In the genomic region with DNA sequence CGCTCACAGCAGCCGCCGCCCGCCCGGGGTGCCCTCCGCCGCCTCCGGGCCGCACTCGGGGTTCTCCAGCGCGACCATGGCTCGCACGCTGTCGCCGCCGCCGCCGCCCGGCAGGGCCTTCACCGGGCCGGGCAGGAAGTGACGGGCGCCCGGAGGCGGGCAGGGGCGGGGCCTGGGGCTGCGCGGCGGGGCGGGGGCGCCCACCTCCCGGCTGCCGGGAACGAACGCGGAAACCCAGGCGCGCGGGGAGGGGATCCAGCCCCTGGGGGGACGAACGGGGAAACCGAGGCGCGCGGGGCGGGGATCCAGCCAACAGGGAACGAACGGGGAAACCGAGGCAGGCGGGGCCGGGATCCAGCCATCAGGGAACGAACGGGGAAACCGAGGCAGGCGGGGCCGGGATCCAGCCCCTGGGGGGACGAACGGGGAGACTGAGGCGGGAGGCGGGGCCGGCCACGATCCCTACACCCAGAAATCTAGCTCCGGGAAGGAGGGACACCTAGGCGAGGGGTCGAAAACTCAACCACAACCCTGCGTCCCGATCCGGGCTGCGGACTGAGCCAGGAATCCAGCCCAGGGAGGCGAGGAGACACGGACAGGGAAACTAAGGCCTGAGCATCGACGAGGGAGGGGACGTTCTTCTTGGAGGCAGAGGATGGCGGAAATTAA, we compare ENCODE assay signal across 8 cellular contexts. TPM values are rescaled to one million over a fixed set of nuclear protein-coding genes. Genes with fewer than 3 reads are reported as not detected.
DNase-seq lines count a peak whose midpoint lies in the region; ATAC-seq and TF ChIP-seq lines count a peak whose summit lies in the region.

TSS of gene R3HDM4 (minus strand) at position 140 of the 669 bp plus-strand sequence. CDS start at position 78, 62 bp downstream.

- H3K36me3 Mint-ChIP-seq in activated T-helper 2 cell treated with anti-CD3 and anti-CD28 coated beads, Interferon-gamma antibody, Interleukin-2, Interleukin-4, amounts not matched to agents 10 μg/mL and 5 μg/mL and 100 μg/mL, durations not matched to agents 14 hours and 24 hours and 36 hours (ENCODE audit: low read depth): peaks cover 16% of the 10 kb centered on the region
- H3K36me3 Mint-ChIP-seq in naive thymus-derived CD4-positive, alpha-beta T cell: peaks cover 0 to 8% (median 4%) of the 10 kb centered on the region in 5 donors
- H3K36me3 Mint-ChIP-seq in stimulated activated naive B cell treated with anti-CD40 and anti-IgM and Interleukin-4, amounts not matched to agents 10 μg/mL and 1 μg/mL and 100 μg/mL, for 72 hours: peaks cover 3 to 11% of the 10 kb centered on the region in 2 donors

- H3K27me3 ChIP-seq in PC-9 (ENCODE audit: insufficient read depth, low read depth) (peaks cover 9% of the 10 kb centered on the region), fibroblast of lung (ENCODE audit: control insufficient read depth, insufficient read depth, low read length) (peaks cover 11% of the 10 kb centered on the region)
- no peaks in the 10 kb centered on the region for H3K27me3 ChIP-seq in naive thymus-derived CD4-positive, alpha-beta T cell (ENCODE audit: control insufficient read depth in 2 of 2, insufficient read depth in 2 of 2, low read length in 2 of 2)

- intact Hi-C loops in PC-9 (cut with micrococcal nuclease; ENCODE audit: unreplicated experiment): no loop called here
- intact Hi-C loops in activated T-helper 2 cell treated with anti-CD3 and anti-CD28 coated beads, Interferon-gamma antibody, Interleukin-2, Interleukin-4, amounts not matched to agents 10 μg/mL and 5 μg/mL and 100 μg/mL, durations not matched to agents 14 hours and 24 hours and 36 hours (cut with micrococcal nuclease): no loop called here
- intact Hi-C loops in naive thymus-derived CD4-positive, alpha-beta T cell (cut with micrococcal nuclease): loop anchor here in 1 of 2 donors (1.0 kb wide), 1 partner anchor 41 kb away; no protein-coding TSS in a partner anchor

- peak; percentile 70 for DNase-seq in EH (ENCODE audit: low read depth)
- peak in 1 of 2 experiments; percentile 70 for DNase-seq in PC-9
- DNase-seq in activated T-helper 2 cell treated with anti-CD3 and anti-CD28 coated beads, Interferon-gamma antibody, Interleukin-2, Interleukin-4, amounts not matched to agents 10 μg/mL and 5 μg/mL and 100 μg/mL, durations not matched to agents 14 hours and 24 hours and 36 hours (ENCODE audit: low spot score): peak; percentile 80
- DNase-seq in fibroblast of lung (ENCODE audit: low read depth in 2 of 2): peak; percentile 44 to 56
- peak; percentile 75 to 92 (median 83) for DNase-seq in naive thymus-derived CD4-positive, alpha-beta T cell
- DNase-seq in stimulated activated naive B cell treated with anti-CD40 and anti-IgM and Interleukin-4, amounts not matched to agents 10 μg/mL and 1 μg/mL and 100 μg/mL, for 72 hours: peak; percentile 75
- no peak for DNase-seq in NCI-H187 treated with DMSO at 0.1 percent for 48 hours (lab: John Stamatoyannopoulos, UW)

- peak within 1 kb of the TSS; percentile 78 for H3K9ac ChIP-seq in fibroblast of lung (ENCODE audit: insufficient read depth, low read length)

- H3K27ac ChIP-seq in PC-9 (no peak within 1 kb of the TSS), fibroblast of lung (ENCODE audit: insufficient read depth, low read length) (peak within 1 kb of the TSS; percentile 86)
- peak within 1 kb of the TSS; percentile 100 for H3K27ac ChIP-seq in naive thymus-derived CD4-positive, alpha-beta T cell (ENCODE audit: low read depth, low read length)

- peaks cover 19% of the 10 kb centered on the region for H3K4me1 Mint-ChIP-seq in activated T-helper 2 cell treated with anti-CD3 and anti-CD28 coated beads, Interferon-gamma antibody, Interleukin-2, Interleukin-4, amounts not matched to agents 10 μg/mL and 5 μg/mL and 100 μg/mL, durations not matched to agents 14 hours and 24 hours and 36 hours (ENCODE audit: low read depth)
- H3K4me1 Mint-ChIP-seq in naive thymus-derived CD4-positive, alpha-beta T cell: peaks cover 19 to 54% (median 35%) of the 10 kb centered on the region in 7 donors
- H3K4me1 Mint-ChIP-seq in stimulated activated naive B cell treated with anti-CD40 and anti-IgM and Interleukin-4, amounts not matched to agents 10 μg/mL and 1 μg/mL and 100 μg/mL, for 72 hours: peaks cover 15 to 32% of the 10 kb centered on the region in 2 donors

- TSS peak; percentile 32 for BruUV-seq in PC-9 (replicated peaks; lab: Mats Ljungman, UMichigan)

- H3K4me3 Mint-ChIP-seq in activated T-helper 2 cell treated with anti-CD3 and anti-CD28 coated beads, Interferon-gamma antibody, Interleukin-2, Interleukin-4, amounts not matched to agents 10 μg/mL and 5 μg/mL and 100 μg/mL, durations not matched to agents 14 hours and 24 hours and 36 hours (ENCODE audit: low read depth): peak within 1 kb of the TSS; percentile 84
- H3K4me3 Mint-ChIP-seq in naive thymus-derived CD4-positive, alpha-beta T cell: peak within 1 kb of the TSS; percentile 72 to 92 (median 88)
- peak within 1 kb of the TSS; percentile 91 to 92 for H3K4me3 Mint-ChIP-seq in stimulated activated naive B cell treated with anti-CD40 and anti-IgM and Interleukin-4, amounts not matched to agents 10 μg/mL and 1 μg/mL and 100 μg/mL, for 72 hours

- no peak for TF ChIP-seq CTCF in PC-9 (conservative IDR thresholded peaks at IDR 0.05)
- no peak for TF ChIP-seq CTCF in fibroblast of lung (conservative IDR thresholded peaks at IDR 0.05 in 1 of 2, IDR thresholded peaks at IDR 0.05 in 1 of 2; ENCODE audit: low read depth in 1 of 2, low read length in 2 of 2)

- peaks cover 33% of the 10 kb centered on the region for H3K79me2 ChIP-seq in PC-9 (ENCODE audit: low read depth)
- H3K79me2 ChIP-seq in fibroblast of lung (ENCODE audit: control insufficient read depth, insufficient read depth, low read length): peaks cover 10% of the 10 kb centered on the region

- POLR2A ChIA-PET in PC-9 (lab: Charles Lee; ENCODE audit: unreplicated experiment): no interaction called here
- POLR2A ChIA-PET in naive thymus-derived CD4-positive, alpha-beta T cell (lab: Charles Lee): interaction anchor here (0.7 to 8.8 kb wide), 6 partner anchors 12 to 169 kb away, joined by 3 to 82 read pairs (median 10); partner anchors contain the start of genes MED16 and RNU6-9

- H3K36me3 ChIP-seq in PC-9 (ENCODE audit: low read depth) (no peaks in the 10 kb centered on the region), fibroblast of lung (ENCODE audit: control insufficient read depth, insufficient read depth, low read length) (no peaks in the 10 kb centered on the region)
- H3K36me3 ChIP-seq in naive thymus-derived CD4-positive, alpha-beta T cell (ENCODE audit: control insufficient read depth in 2 of 3, insufficient read depth in 3 of 3, low read length in 3 of 3): peaks cover 0 to 11% (median 0%) of the 10 kb centered on the region in 3 experiments

- H3F3A ChIP-seq in PC-9 (ENCODE audit: insufficient read depth, low read depth): peaks cover 42% of the 10 kb centered on the region; the same call in 1 of the 2 replicates

- H3K9me3 ChIP-seq in PC-9 (ENCODE audit: insufficient read depth, low read depth) (no peaks in the 10 kb centered on the region), fibroblast of lung (ENCODE audit: control insufficient read depth, insufficient read depth, low read depth, low read length) (no peaks in the 10 kb centered on the region)
- no peaks in the 10 kb centered on the region for H3K9me3 ChIP-seq in naive thymus-derived CD4-positive, alpha-beta T cell (ENCODE audit: control insufficient read depth in 2 of 3, low read length in 3 of 3)

- H2AFZ ChIP-seq in PC-9 (peak within 1 kb of the TSS; percentile 88), fibroblast of lung (ENCODE audit: low read length) (peak within 1 kb of the TSS; percentile 60)

- H3K4me1 ChIP-seq in PC-9 (replicated peaks; ENCODE audit: insufficient read depth): peaks cover 18% of the 10 kb centered on the region
- peaks cover 6% of the 10 kb centered on the region for H3K4me1 ChIP-seq in fibroblast of lung (ENCODE audit: control insufficient read depth, extremely low read depth, insufficient read depth, low read length)
- H3K4me1 ChIP-seq in naive thymus-derived CD4-positive, alpha-beta T cell (ENCODE audit: control insufficient read depth in 2 of 2, insufficient read depth in 2 of 2, low read length in 2 of 2): peaks cover 25 to 27% of the 10 kb centered on the region in 2 donors

- peak within 1 kb of the TSS; percentile 73 for H3K4me3 ChIP-seq in PC-9
- peak within 1 kb of the TSS; percentile 54 to 84 (median 71) for H3K4me3 ChIP-seq in fibroblast of lung (replicated peaks in 1 of 4; ENCODE audit: control extremely low read depth in 1 of 4, insufficient read depth in 1 of 4, low read depth in 3 of 4, low read length in 4 of 4)
- peak within 1 kb of the TSS; percentile 93 for H3K4me3 ChIP-seq in naive thymus-derived CD4-positive, alpha-beta T cell (ENCODE audit: low read length)

- H3K27me3 Mint-ChIP-seq in activated T-helper 2 cell treated with anti-CD3 and anti-CD28 coated beads, Interferon-gamma antibody, Interleukin-2, Interleukin-4, amounts not matched to agents 10 μg/mL and 5 μg/mL and 100 μg/mL, durations not matched to agents 14 hours and 24 hours and 36 hours (ENCODE audit: low read depth): peaks cover 2% of the 10 kb centered on the region
- peaks cover 0 to 2% (median 0%) of the 10 kb centered on the region in 5 donors for H3K27me3 Mint-ChIP-seq in naive thymus-derived CD4-positive, alpha-beta T cell
- peaks cover 0 to 16% of the 10 kb centered on the region in 2 donors for H3K27me3 Mint-ChIP-seq in stimulated activated naive B cell treated with anti-CD40 and anti-IgM and Interleukin-4, amounts not matched to agents 10 μg/mL and 1 μg/mL and 100 μg/mL, for 72 hours

- H3K9me2 ChIP-seq in PC-9 (ENCODE audit: insufficient read depth): no peaks in the 10 kb centered on the region

- H3K4me2 ChIP-seq in PC-9 (peak within 1 kb of the TSS; percentile 87), fibroblast of lung (ENCODE audit: extremely low read depth, insufficient read depth, low read length) (peak within 1 kb of the TSS; percentile 81)

- peak; percentile 56 for ATAC-seq in HG02678 (IDR thresholded peaks at IDR 0.05; ENCODE audit: unreplicated experiment)
- peak; percentile 75 for ATAC-seq in naive thymus-derived CD4-positive, alpha-beta T cell
- peak; percentile 72 to 81 for ATAC-seq in stimulated activated naive B cell treated with anti-CD40 and anti-IgM and Interleukin-4, amounts not matched to agents 10 μg/mL and 1 μg/mL and 100 μg/mL, for 72 hours (replicated peaks)

- CTCF ChIA-PET in PC-9 (lab: Charles Lee): interaction anchor here (0.6 kb wide), 1 partner anchor 143 kb away, joined by 4 read pairs; no protein-coding TSS in a partner anchor
- CTCF ChIA-PET in naive thymus-derived CD4-positive, alpha-beta T cell (lab: Charles Lee): interaction anchor here (1.4 kb wide), 1 partner anchor 49 kb away, joined by 4 read pairs; no protein-coding TSS in a partner anchor

- H4K20me1 ChIP-seq in PC-9 (ENCODE audit: insufficient read depth) (peaks cover under 1% of the 10 kb centered on the region; the same call in 1 of the 2 replicates), fibroblast of lung (ENCODE audit: control insufficient read depth, extremely low read depth, insufficient read depth, low read length) (no peaks in the 10 kb centered on the region)

- H3K27ac Mint-ChIP-seq in activated T-helper 2 cell treated with anti-CD3 and anti-CD28 coated beads, Interferon-gamma antibody, Interleukin-2, Interleukin-4, amounts not matched to agents 10 μg/mL and 5 μg/mL and 100 μg/mL, durations not matched to agents 14 hours and 24 hours and 36 hours: peak within 1 kb of the TSS; percentile 80
- peak within 1 kb of the TSS; percentile 83 to 97 (median 95) for H3K27ac Mint-ChIP-seq in naive thymus-derived CD4-positive, alpha-beta T cell
- H3K27ac Mint-ChIP-seq in stimulated activated naive B cell treated with anti-CD40 and anti-IgM and Interleukin-4, amounts not matched to agents 10 μg/mL and 1 μg/mL and 100 μg/mL, for 72 hours: peak within 1 kb of the TSS; percentile 97

- H3K9me3 Mint-ChIP-seq in activated T-helper 2 cell treated with anti-CD3 and anti-CD28 coated beads, Interferon-gamma antibody, Interleukin-2, Interleukin-4, amounts not matched to agents 10 μg/mL and 5 μg/mL and 100 μg/mL, durations not matched to agents 14 hours and 24 hours and 36 hours: no peaks in the 10 kb centered on the region
- H3K9me3 Mint-ChIP-seq in naive thymus-derived CD4-positive, alpha-beta T cell: peaks cover 0 to 5% (median 0%) of the 10 kb centered on the region in 11 donors
- H3K9me3 Mint-ChIP-seq in stimulated activated naive B cell treated with anti-CD40 and anti-IgM and Interleukin-4, amounts not matched to agents 10 μg/mL and 1 μg/mL and 100 μg/mL, for 72 hours: no peaks in the 10 kb centered on the region

RNA-seq across cellular contexts. Expression of gene R3HDM4, which starts in this region (rescaled TPM):
- total RNA-seq in PC-9 (2021) (55.8 and 57.5 TPM in 2 replicates), fibroblast of lung (13.2 and 13.4 TPM in 2 replicates)
- 77.1 and 83.3 TPM in 2 replicates for total RNA-seq in activated T-helper 2 cell treated with anti-CD3 and anti-CD28 coated beads, Interferon-gamma antibody, Interleukin-2, Interleukin-4, amounts not matched to agents 10 μg/mL and 5 μg/mL and 100 μg/mL, durations not matched to agents 14 hours and 24 hours and 36 hours
- 20.9 and 25.5 TPM in 2 replicates for polyA plus RNA-seq in fibroblast of lung
- 34.2 and 35.6 TPM in 2 replicates for polyA plus RNA-seq in fibroblast of lung (2012)
- polyA minus RNA-seq in fibroblast of lung (ENCODE audit: low replicate concordance): 30.5 and 33.5 TPM in 2 replicates
- total RNA-seq in naive thymus-derived CD4-positive, alpha-beta T cell: 100 to 1,000 TPM; 123 to 219 (median 184) TPM
- polyA plus RNA-seq in naive thymus-derived CD4-positive, alpha-beta T cell: 100 to 1,000 TPM; 195 to 251 TPM
